Comparison of ENCODE assay signal across 8 cellular contexts in the genomic region with DNA sequence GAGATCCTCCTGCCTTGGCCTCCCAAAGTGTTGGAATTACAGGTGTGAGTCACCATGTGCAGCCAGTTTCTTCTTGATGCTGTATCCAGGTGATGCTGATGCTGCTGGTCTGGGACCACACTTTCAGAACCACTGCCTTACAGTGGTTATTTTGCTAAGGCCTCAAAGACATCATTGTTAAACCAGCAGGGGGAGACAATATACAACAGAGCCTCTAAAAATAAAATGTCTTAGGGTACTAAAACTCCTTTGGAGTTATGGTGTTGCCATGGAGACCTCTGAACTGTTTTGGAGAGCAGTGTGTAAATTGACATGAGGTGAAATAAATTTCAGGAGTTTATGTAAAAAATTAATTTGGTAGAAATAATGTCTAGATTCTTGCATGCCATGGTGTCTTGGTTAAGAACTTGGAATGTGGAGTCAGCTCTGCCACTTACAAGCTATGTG. TPM values are rescaled to one million over a fixed set of nuclear protein-coding genes. Genes with fewer than 3 reads are reported as not detected.
DNase-seq lines count a peak whose midpoint lies in the region; ATAC-seq and TF ChIP-seq lines count a peak whose summit lies in the region.

No MANE protein-coding gene starts in this region.

- peaks cover 16% of the 10 kb centered on the region for H3K4me1 ChIP-seq in neural progenitor cell

- H3K4me3 Mint-ChIP-seq in neural progenitor cell = peak overlapping the region; percentile 95

- H3K27me3 ChIP-seq in neural progenitor cell = peaks cover 7% of the 10 kb centered on the region

- H3K4me1 Mint-ChIP-seq in neural progenitor cell = peaks cover 25% of the 10 kb centered on the region

- TF ChIP-seq CTCF in neural progenitor cell (IDR thresholded peaks at IDR 0.05) = peak; percentile 68

- H3K27me3 Mint-ChIP-seq in neural progenitor cell (ENCODE audit: insufficient read depth, low read depth) = no peaks in the 10 kb centered on the region

- H4K20me1 ChIP-seq in neural progenitor cell (ENCODE audit: low read depth) = no peaks in the 10 kb centered on the region

- peaks cover 2% of the 10 kb centered on the region for H3K36me3 Mint-ChIP-seq in neural progenitor cell

- H3K79me2 ChIP-seq in neural progenitor cell (ENCODE audit: low read depth) = peaks cover 7% of the 10 kb centered on the region

- H3K9me3 ChIP-seq in neural progenitor cell (ENCODE audit: low read depth) = no peaks in the 10 kb centered on the region

- H3F3A ChIP-seq in neural progenitor cell (ENCODE audit: low read depth) = peaks cover 23% of the 10 kb centered on the region

- no peak overlapping the region for H2AFZ ChIP-seq in neural progenitor cell (replicated peaks)

- H3K4me3 ChIP-seq in neural progenitor cell = no peak overlapping the region

- ATAC-seq in GM19467 (IDR thresholded peaks at IDR 0.05; ENCODE audit: unreplicated experiment) = no peak
- ATAC-seq in GM18520 (IDR thresholded peaks at IDR 0.05; ENCODE audit: unreplicated experiment) = no peak

- H3K4me2 ChIP-seq in neural progenitor cell = no peak overlapping the region

- no peak overlapping the region for H3K27ac Mint-ChIP-seq in neural progenitor cell

- no peak overlapping the region for H3K27ac ChIP-seq in neural progenitor cell

- H3K36me3 ChIP-seq in neural progenitor cell = no peaks in the 10 kb centered on the region

- DNase-seq in D341Med (ENCODE audit: low spot score) (peak; percentile 52), HCEC 1CT (peak; percentile 74), NCI-H345 (lab: John Stamatoyannopoulos, UW) (peak; percentile 61), fibroblast of peridontal ligament (ENCODE audit: extremely low read depth) (peak; percentile 90), neural progenitor cell (ENCODE audit: low spot score) (peak; percentile 62)
- peak; percentile 14 for DNase-seq in activated CD4-positive, alpha-beta T cell treated with anti-CD3 and anti-CD28 coated beads, Interleukin-2, amount 50 U/mL, for 1 hour

- H3K9me3 Mint-ChIP-seq in neural progenitor cell = no peaks in the 10 kb centered on the region

- H3K9ac ChIP-seq in neural progenitor cell = no peak overlapping the region

RNA-seq across cellular contexts. Expression of a gene that starts 1.1 kb away (rescaled TPM):
- 91.8 and 92.4 TPM in 2 replicates for total RNA-seq in neural progenitor cell (ENCODE audit: low replicate concordance)

RNA-seq across cellular contexts. Expression of a gene that starts 18.6 kb away (rescaled TPM):
- 15.8 and 20.4 TPM in 2 replicates for total RNA-seq in neural progenitor cell (ENCODE audit: low replicate concordance)

RNA-seq across cellular contexts. Expression of a gene that starts 55.8 kb away (rescaled TPM):
- 64.9 and 69.8 TPM in 2 replicates for total RNA-seq in neural progenitor cell (ENCODE audit: low replicate concordance)

Comparison
In these comparisons a context has a peak if more than half of its experiments do, and no peak if none do; other contexts are left out.
1. DNase-seq: peak in every context shown above with its lines; median percentile 90 in fibroblast of peridontal ligament; 74 in HCEC 1CT; 62 in neural progenitor cell; 61 in NCI-H345; 52 in D341Med; 14 in activated CD4-positive, alpha-beta T cell treated with anti-CD3 and anti-CD28 coated beads, Interleukin-2, amount 50 U/mL, for 1 hour.